ENCODE assay signal across 2 cellular contexts in the genomic region with DNA sequence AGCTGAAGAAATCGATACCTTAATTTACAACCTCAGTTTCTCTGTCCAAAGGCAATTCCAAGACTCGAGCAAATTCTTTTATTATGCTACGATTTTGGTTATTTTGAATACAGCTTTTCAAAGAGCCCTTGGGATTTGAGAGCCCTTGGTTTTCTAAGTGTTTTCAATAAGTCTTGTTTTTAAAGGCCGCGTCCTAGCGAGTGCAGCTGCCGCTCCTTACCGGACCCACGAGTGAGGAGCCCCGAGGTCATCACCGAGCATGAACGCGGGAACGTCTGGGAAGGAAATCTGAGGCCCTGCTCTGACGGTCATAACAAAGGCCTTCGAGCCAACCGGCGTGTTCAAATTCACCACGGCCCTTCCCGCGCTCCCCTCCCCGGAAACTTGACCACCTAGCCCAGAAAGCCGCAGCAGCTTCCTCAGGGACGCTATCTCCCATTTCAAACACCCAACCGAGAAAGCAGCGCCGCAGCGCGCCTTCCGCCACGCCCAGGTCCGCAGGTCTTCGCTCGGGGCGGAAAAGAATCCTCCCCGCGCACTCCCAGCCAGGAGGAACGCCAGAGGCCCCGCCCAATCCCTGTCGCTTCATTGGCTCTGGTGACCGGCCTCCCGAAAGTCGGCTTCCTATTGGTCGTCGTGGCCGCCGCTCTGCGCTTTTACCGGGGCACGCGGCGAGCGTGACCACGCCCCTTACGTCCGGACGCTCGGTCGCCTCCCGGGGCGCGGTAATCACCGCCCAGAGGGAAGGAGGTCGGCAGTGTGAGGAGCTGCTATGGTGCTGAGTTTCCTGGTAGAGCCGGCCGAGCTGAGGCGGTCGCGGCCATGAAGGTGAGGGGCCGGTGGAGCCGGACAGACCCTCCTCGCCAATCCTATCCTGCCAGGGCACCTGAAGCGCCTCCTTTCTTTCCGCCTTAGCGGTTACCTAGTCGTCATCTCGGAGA.
TF ChIP-seq lines count a peak whose summit lies in the region.

A gene with protein sequence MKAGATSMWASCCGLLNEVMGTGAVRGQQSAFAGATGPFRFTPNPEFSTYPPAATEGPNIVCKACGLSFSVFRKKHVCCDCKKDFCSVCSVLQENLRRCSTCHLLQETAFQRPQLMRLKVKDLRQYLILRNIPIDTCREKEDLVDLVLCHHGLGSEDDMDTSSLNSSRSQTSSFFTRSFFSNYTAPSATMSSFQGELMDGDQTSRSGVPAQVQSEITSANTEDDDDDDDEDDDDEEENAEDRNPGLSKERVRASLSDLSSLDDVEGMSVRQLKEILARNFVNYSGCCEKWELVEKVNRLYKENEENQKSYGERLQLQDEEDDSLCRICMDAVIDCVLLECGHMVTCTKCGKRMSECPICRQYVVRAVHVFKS (plus strand): TSS at position 728 of the 941 bp plus-strand sequence. CDS start 95 bp downstream, at position 823.

TF ChIP-seq in IMR-90, 13 proteins besides CTCF, POLR2A, EP300 and RAD21:
- TF ChIP-seq, protein P1, sequence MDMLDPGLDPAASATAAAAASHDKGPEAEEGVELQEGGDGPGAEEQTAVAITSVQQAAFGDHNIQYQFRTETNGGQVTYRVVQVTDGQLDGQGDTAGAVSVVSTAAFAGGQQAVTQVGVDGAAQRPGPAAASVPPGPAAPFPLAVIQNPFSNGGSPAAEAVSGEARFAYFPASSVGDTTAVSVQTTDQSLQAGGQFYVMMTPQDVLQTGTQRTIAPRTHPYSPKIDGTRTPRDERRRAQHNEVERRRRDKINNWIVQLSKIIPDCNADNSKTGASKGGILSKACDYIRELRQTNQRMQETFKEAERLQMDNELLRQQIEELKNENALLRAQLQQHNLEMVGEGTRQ (IDR thresholded peaks at IDR 0.05; ENCODE audit: low read depth, low read length): peak; percentile 82
- no peak for TF ChIP-seq RCOR1 (IDR thresholded peaks at IDR 0.05; ENCODE audit: insufficient replicate concordance, low read length)
- no peak for TF ChIP-seq SMC3 (IDR thresholded peaks at IDR 0.05; ENCODE audit: low read depth, low read length)
- TF ChIP-seq FOS (IDR thresholded peaks at IDR 0.05; ENCODE audit: low read depth, low read length): peak; percentile 20; the same call in 1 of the 2 replicates
- TF ChIP-seq NFE2L2 (IDR thresholded peaks at IDR 0.05; ENCODE audit: low read depth, low read length): no peak
- TF ChIP-seq MXI1 (IDR thresholded peaks at IDR 0.05; ENCODE audit: borderline replicate concordance, low read depth, low read length): peak; percentile 85
- peak; percentile 43; the same call in 1 of the 2 replicates for TF ChIP-seq MAZ (IDR thresholded peaks at IDR 0.05; ENCODE audit: borderline replicate concordance, low read depth, low read length)
- TF ChIP-seq BHLHE40 (IDR thresholded peaks at IDR 0.05; ENCODE audit: low read depth, low read length): peak; percentile 58; the same call in 1 of the 2 replicates

TF ChIP-seq in endothelial cell of umbilical vein, 7 proteins besides CTCF, POLR2A, EP300 and RAD21:
- TF ChIP-seq MYC (IDR thresholded peaks at IDR 0.05; ENCODE audit: low read depth, low read length): no peak
- TF ChIP-seq GATA2 (IDR thresholded peaks at IDR 0.05; ENCODE audit: insufficient read depth, insufficient read length, low read depth, low read length): no peak
- TF ChIP-seq, protein P2, sequence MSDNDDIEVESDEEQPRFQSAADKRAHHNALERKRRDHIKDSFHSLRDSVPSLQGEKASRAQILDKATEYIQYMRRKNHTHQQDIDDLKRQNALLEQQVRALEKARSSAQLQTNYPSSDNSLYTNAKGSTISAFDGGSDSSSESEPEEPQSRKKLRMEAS (IDR thresholded peaks at IDR 0.05; ENCODE audit: insufficient read depth, insufficient read length): peak; percentile 10
- peak; percentile 93 for TF ChIP-seq POLR2AphosphoS5 (IDR thresholded peaks at IDR 0.05; ENCODE audit: insufficient read depth, low read depth, low read length)
